8 cellular contexts compared by ENCODE assay signal in the genomic region with DNA sequence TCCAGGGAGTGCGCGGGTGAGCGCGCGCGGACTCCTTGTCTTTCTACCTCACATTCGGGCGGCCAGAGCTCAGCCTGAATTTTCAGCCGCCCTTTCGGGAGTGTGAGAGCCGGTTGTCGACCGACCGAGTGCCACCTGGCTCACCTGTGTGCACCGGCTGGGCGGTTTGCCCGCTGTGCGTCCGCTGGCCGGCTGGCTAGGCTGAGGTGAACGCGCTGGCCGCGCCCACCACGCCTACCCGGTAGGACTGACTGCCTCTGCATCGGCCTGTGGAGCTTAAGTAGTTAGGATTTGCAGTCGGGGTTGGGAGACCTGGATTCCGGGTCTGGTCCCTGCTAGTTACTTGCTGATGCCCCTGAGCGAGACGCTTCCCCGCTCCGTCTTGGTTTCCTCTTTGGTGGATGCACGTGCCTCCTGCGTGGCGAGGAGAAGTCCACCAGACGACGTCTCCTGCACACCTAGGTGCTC. TPM values are rescaled to one million over a fixed set of nuclear protein-coding genes. Genes with fewer than 3 reads are reported as not detected.
DNase-seq lines count a peak whose midpoint lies in the region; ATAC-seq and TF ChIP-seq lines count a peak whose summit lies in the region.

No MANE protein-coding gene starts in this region.

- H2AFZ ChIP-seq in mammary epithelial cell (ENCODE audit: low read depth, low read length): peak overlapping the region; percentile 87

- peak in 2 of 4 donors; percentile 13 to 52 for TF ChIP-seq POLR2A in upper lobe of left lung (IDR thresholded peaks at IDR 0.05)

- peak overlapping the region; percentile 48 to 54 (median 50) for H3K4me3 ChIP-seq in mammary epithelial cell (replicated peaks in 1 of 3; ENCODE audit: insufficient read depth in 1 of 3, low read depth in 2 of 3, low read length in 3 of 3)
- H3K4me3 ChIP-seq in lower lobe of right lung: peak overlapping the region; percentile 79
- H3K4me3 ChIP-seq in upper lobe of left lung: peak overlapping the region; percentile 42 to 83 (median 70)

- 49% methylated on average over 11 of the region's 38 CpGs for WGBS in mammary epithelial cell (ENCODE audit: low coverage, missing lambda C conversion rate)
- WGBS in upper lobe of left lung, 2 donors: 27 to 28% methylated on average over 11 to 17 of the region's 38 CpGs

- DNase-seq in NCI-H146 (lab: John Stamatoyannopoulos, UW) (peak; percentile 70), mammary epithelial cell (peak; percentile 61), lower lobe of right lung (peak; percentile 84), upper lobe of left lung (peak; percentile 85 to 92), H4 (ENCODE audit: low spot score) (no peak)
- no peak for DNase-seq in central memory CD4-positive, alpha-beta T cell

- no peaks in the 10 kb centered on the region for H3K36me3 ChIP-seq in mammary epithelial cell (ENCODE audit: insufficient read depth, low read length)
- H3K36me3 ChIP-seq in lower lobe of right lung: no peaks in the 10 kb centered on the region
- H3K36me3 ChIP-seq in upper lobe of left lung: no peaks in the 10 kb centered on the region

- H3K27me3 ChIP-seq in mammary epithelial cell (ENCODE audit: insufficient read depth, low read length) (no peaks in the 10 kb centered on the region), lower lobe of right lung (ENCODE audit: low read depth) (no peaks in the 10 kb centered on the region), upper lobe of left lung (no peaks in the 10 kb centered on the region)

- H3K4me1 ChIP-seq in mammary epithelial cell (ENCODE audit: insufficient read depth, low read length) (peaks cover 11% of the 10 kb centered on the region), lower lobe of right lung (peaks cover 62% of the 10 kb centered on the region), upper lobe of left lung (peaks cover 31 to 66% (median 38%) of the 10 kb centered on the region in 4 donors)

- H3K27ac ChIP-seq in mammary epithelial cell (ENCODE audit: insufficient read depth, low read depth, low read length) (no peak overlapping the region), lower lobe of right lung (peak overlapping the region; percentile 75), upper lobe of left lung (peak overlapping the region; percentile 76 to 90 (median 81))

- BruUV-seq in mammary epithelial cell (replicated peaks; lab: Mats Ljungman, UMichigan): no TSS peak

- CTCF ChIA-PET in mammary epithelial cell (lab: Charles Lee; ENCODE audit: low non-redundant PET): no interaction called here

- dilution Hi-C loops in mammary epithelial cell (cut with HindIII; ENCODE audit: low sequenced_read_pairs): loop anchor here (5.0 kb wide), 1 partner anchor 45 kb away; no protein-coding TSS in a partner anchor

- H3K9me3 ChIP-seq in mammary epithelial cell (replicated peaks; ENCODE audit: insufficient read depth, low read length) (no peaks in the 10 kb centered on the region), lower lobe of right lung (no peaks in the 10 kb centered on the region), upper lobe of left lung (no peaks in the 10 kb centered on the region)

- H4K20me1 ChIP-seq in mammary epithelial cell (ENCODE audit: insufficient read depth, low read length): no peaks in the 10 kb centered on the region

- no peak for TF ChIP-seq EP300 in upper lobe of left lung (IDR thresholded peaks at IDR 0.05)

- peak overlapping the region; percentile 95 for H3K4me2 ChIP-seq in mammary epithelial cell (ENCODE audit: insufficient read depth, low read depth, low read length)

- in situ Hi-C loops in mammary epithelial cell (cut with MboI; ENCODE audit: low sequenced_read_pairs in 2 of 2): no loop called here

- H3K79me2 ChIP-seq in mammary epithelial cell (ENCODE audit: insufficient read depth, low read length): no peaks in the 10 kb centered on the region

- no peak for TF ChIP-seq CTCF in mammary epithelial cell (conservative IDR thresholded peaks at IDR 0.05 in 1 of 2, IDR thresholded peaks at IDR 0.05 in 1 of 2; ENCODE audit: extremely low read depth in 1 of 2, insufficient read depth in 1 of 2, low read depth in 1 of 2, low read length in 2 of 2)
- no peak for TF ChIP-seq CTCF in lower lobe of right lung (IDR thresholded peaks at IDR 0.05)
- no peak for TF ChIP-seq CTCF in upper lobe of left lung (IDR thresholded peaks at IDR 0.05)

- H3K9ac ChIP-seq in mammary epithelial cell (ENCODE audit: insufficient read depth, low read length): no peak overlapping the region

- ATAC-seq in GM19023 (IDR thresholded peaks at IDR 0.05; ENCODE audit: unreplicated experiment): peak; percentile 1
- peak; percentile 85 to 87 for ATAC-seq in lower lobe of right lung
- ATAC-seq in upper lobe of left lung (ENCODE audit: low FRiP score in 2 of 2): peak; percentile 68 to 85
- no peak for ATAC-seq in HG03196 (IDR thresholded peaks at IDR 0.05; ENCODE audit: unreplicated experiment)

- intact Hi-C loops in mammary epithelial cell (cut with micrococcal nuclease): no loop called here
- intact Hi-C loops in lower lobe of right lung (cut with DNase I): no loop called here

RNA-seq across cellular contexts. Expression of gene TSPAN15, which starts 0.6 kb away (rescaled TPM):
- total RNA-seq in mammary epithelial cell (1 to 10 TPM in 1 of 2 donors, under 1 TPM in 1; 0.64 to 1.5 TPM), lower lobe of right lung (46.1 TPM), upper lobe of left lung (10 to 100 TPM; 19.9 to 69.5 (median 63.0) TPM)
- 1.8 TPM for polyA plus RNA-seq in mammary epithelial cell
- polyA minus RNA-seq in mammary epithelial cell: not detected
- not detected in 2 replicates for total RNA-seq in H4 (2014; rRNA removed; shearing (Covaris generic))

RNA-seq across cellular contexts. Expression of gene TACR2, which starts 35.1 kb away (rescaled TPM):
- total RNA-seq in mammary epithelial cell (not detected), lower lobe of right lung (1.2 TPM), upper lobe of left lung (1 to 10 TPM in 2 of 6 donors, under 1 TPM in 1, not detected in 3; 0.94 to 1.4 (median 1.2) TPM)
- 0.08 TPM for polyA plus RNA-seq in mammary epithelial cell
- not detected for polyA minus RNA-seq in mammary epithelial cell
- total RNA-seq in H4 (2014; rRNA removed; shearing (Covaris generic)): not detected in 2 replicates

Comparison
In these comparisons a context has a peak if more than half of its experiments do, and no peak if none do; other contexts are left out.
1. DNase-seq: peak in NCI-H146 (single experiment), mammary epithelial cell (single experiment), lower lobe of right lung (single experiment) and upper lobe of left lung (2 of 2); none in central memory CD4-positive, alpha-beta T cell (single experiment) and H4 (single experiment).
2. RNA of gene TSPAN15, which starts 0.6 kb away (total RNA-seq): 19.9 to 69.5 TPM in upper lobe of left lung and 46.1 TPM in lower lobe of right lung (single experiment); 0.64 to 1.5 TPM in mammary epithelial cell and not detected in H4; every median in the first group is over 4 times any median in the second.
3. Peak in every context shown above with its lines, with median percentiles within 50 percentile points of each other: H3K4me3 ChIP-seq.